22 cellular contexts compared by ENCODE assay signal in the genomic region with DNA sequence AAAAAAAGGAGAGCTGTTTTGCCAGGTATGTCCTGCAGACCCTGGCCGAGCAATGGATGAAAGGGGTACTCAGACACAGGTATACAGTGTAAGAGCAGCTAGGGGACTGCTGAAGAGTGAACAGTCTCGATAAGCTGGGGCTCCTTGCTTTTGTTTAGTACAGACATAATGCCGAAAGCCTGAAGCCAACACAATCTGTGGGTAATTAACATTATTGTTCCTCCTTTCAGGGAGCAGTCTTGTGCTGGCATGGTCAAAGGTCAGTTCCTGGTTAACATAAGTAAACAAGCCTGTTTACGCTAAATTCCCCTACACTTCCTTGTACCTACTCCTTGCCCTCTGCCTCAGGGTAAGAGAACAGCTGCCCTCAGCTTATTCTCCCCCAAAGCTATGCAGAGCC.
"Had no signal": no experiment of that assay in that cellular context is flagged by ENCODE, and none has a peak within 500 bp of the region (broad histone marks: within the 10 kb centered on the region; RNA-seq: fewer than 3 reads in every experiment).

No MANE protein-coding gene starts in this region.

- H3K4me3 Mint-ChIP-seq: activated B cell treated with CpG ODN at 0.5 μM for 24 hours; activated CD4-positive, alpha-beta T cell treated with anti-CD3 and anti-CD28 coated beads, Interleukin-2, amount 10 ng/mL, durations not matched to agents 24 days and 14 days; activated CD8-positive, alpha-beta T cell treated with anti-CD3 and anti-CD28 coated beads for 36 hours; activated naive CD4-positive, alpha-beta T cell treated with anti-CD3 and anti-CD28 coated beads, Interleukin-2, amount 10 ng/mL, durations not matched to agents 7 days and 5 days; activated naive CD8-positive, alpha-beta T cell treated with anti-CD3 and anti-CD28 coated beads, Interleukin-2, amount 50 U/mL, for 24 hours; activated T-cell treated with anti-CD3 and anti-CD28 coated beads, Interleukin-2, amount 50 U/mL, for 24 hours; central memory CD8-positive, alpha-beta T cell; nephron progenitor cell; stimulated activated naive B cell treated with anti-CD40 and anti-IgM and Interleukin-4, amounts not matched to agents 10 μg/mL and 1 μg/mL and 100 μg/mL, for 72 hours had no signal

- ATAC-seq: activated CD8-positive, alpha-beta T cell treated with anti-CD3 and anti-CD28 coated beads for 36 hours; activated naive CD8-positive, alpha-beta T cell treated with anti-CD3 and anti-CD28 coated beads, Interleukin-2, amount 50 U/mL, for 24 hours; gastrocnemius medialis; heart left ventricle; left cardiac atrium; lower lobe of right lung; stimulated activated naive B cell treated with anti-CD40 and anti-IgM and Interleukin-4, amounts not matched to agents 10 μg/mL and 1 μg/mL and 100 μg/mL, for 72 hours; upper lobe of right lung had no signal

- H3K4me3 ChIP-seq: gastrocnemius medialis, heart left ventricle, lower lobe of right lung, thoracic aorta, upper lobe of right lung had no signal

- H3K36me3 ChIP-seq: gastrocnemius medialis, heart left ventricle, lower lobe of right lung, thoracic aorta, upper lobe of right lung had no signal

- H3K9me3 Mint-ChIP-seq: activated CD4-positive, alpha-beta T cell treated with anti-CD3 and anti-CD28 coated beads, Interleukin-2, amount 10 ng/mL, durations not matched to agents 24 days and 14 days; activated naive CD4-positive, alpha-beta T cell treated with anti-CD3 and anti-CD28 coated beads, Interleukin-2, amount 10 ng/mL, durations not matched to agents 7 days and 5 days; activated naive CD8-positive, alpha-beta T cell treated with anti-CD3 and anti-CD28 coated beads, Interleukin-2, amount 50 U/mL, for 24 hours; activated T-helper 2 cell treated with anti-CD3 and anti-CD28 coated beads, Interferon-gamma antibody, Interleukin-2, Interleukin-4, amounts not matched to agents 10 μg/mL and 5 μg/mL and 100 μg/mL, durations not matched to agents 14 hours and 24 hours and 36 hours; central memory CD8-positive, alpha-beta T cell had no signal

- H3K4me1 Mint-ChIP-seq: activated B cell treated with CpG ODN at 0.5 μM for 24 hours; activated CD4-positive, alpha-beta T cell treated with anti-CD3 and anti-CD28 coated beads, Interleukin-2, amount 10 ng/mL, durations not matched to agents 24 days and 14 days; activated naive CD4-positive, alpha-beta T cell treated with anti-CD3 and anti-CD28 coated beads, Interleukin-2, amount 10 ng/mL, durations not matched to agents 7 days and 5 days; activated naive CD8-positive, alpha-beta T cell treated with anti-CD3 and anti-CD28 coated beads, Interleukin-2, amount 50 U/mL, for 24 hours; central memory CD8-positive, alpha-beta T cell; nephron progenitor cell; stimulated activated naive B cell treated with anti-CD40 and anti-IgM and Interleukin-4, amounts not matched to agents 10 μg/mL and 1 μg/mL and 100 μg/mL, for 72 hours had no signal

- H3K36me3 Mint-ChIP-seq: activated naive CD4-positive, alpha-beta T cell treated with anti-CD3 and anti-CD28 coated beads, Interleukin-2, amount 10 ng/mL, durations not matched to agents 7 days and 5 days had no signal

- H3K4me1 ChIP-seq: gastrocnemius medialis, heart left ventricle, lower lobe of right lung, upper lobe of right lung had no signal

- H3K27me3 Mint-ChIP-seq: activated B cell treated with CpG ODN at 0.5 μM for 24 hours; activated CD4-positive, alpha-beta T cell treated with anti-CD3 and anti-CD28 coated beads, Interleukin-2, amount 10 ng/mL, durations not matched to agents 24 days and 14 days; activated naive CD4-positive, alpha-beta T cell treated with anti-CD3 and anti-CD28 coated beads, Interleukin-2, amount 10 ng/mL, durations not matched to agents 7 days and 5 days; activated naive CD8-positive, alpha-beta T cell treated with anti-CD3 and anti-CD28 coated beads, Interleukin-2, amount 50 U/mL, for 24 hours; activated T-cell treated with anti-CD3 and anti-CD28 coated beads, Interleukin-2, amount 50 U/mL, for 24 hours; central memory CD8-positive, alpha-beta T cell; stimulated activated naive B cell treated with anti-CD40 and anti-IgM and Interleukin-4, amounts not matched to agents 10 μg/mL and 1 μg/mL and 100 μg/mL, for 72 hours had no signal

- DNase-seq: activated B cell treated with CpG ODN at 0.5 μM for 24 hours; activated CD4-positive, alpha-beta T cell treated with anti-CD3 and anti-CD28 coated beads, Interleukin-2, amount 10 ng/mL, durations not matched to agents 24 days and 14 days; activated CD8-positive, alpha-beta T cell treated with anti-CD3 and anti-CD28 coated beads for 36 hours; activated naive CD4-positive, alpha-beta T cell treated with anti-CD3 and anti-CD28 coated beads, Interleukin-2, amount 10 ng/mL, durations not matched to agents 7 days and 5 days; activated naive CD8-positive, alpha-beta T cell treated with anti-CD3 and anti-CD28 coated beads, Interleukin-2, amount 50 U/mL, for 24 hours; activated T-cell treated with anti-CD3 and anti-CD28 coated beads, Interleukin-2, amount 50 U/mL, for 24 hours; aorta; cortex of kidney; gastrocnemius medialis; heart left ventricle; left cardiac atrium; lower lobe of right lung; nephron progenitor cell; occipital lobe; posterior cingulate gyrus; retina; stimulated activated naive B cell treated with anti-CD40 and anti-IgM and Interleukin-4, amounts not matched to agents 10 μg/mL and 1 μg/mL and 100 μg/mL, for 72 hours; T-helper 2 cell; upper lobe of right lung had no signal

- H3K9me3 ChIP-seq: gastrocnemius medialis, lower lobe of right lung, thoracic aorta, upper lobe of right lung had no signal

- H3K27ac ChIP-seq: gastrocnemius medialis, heart left ventricle, lower lobe of right lung, thoracic aorta, upper lobe of right lung had no signal

- H3K27ac Mint-ChIP-seq: activated B cell treated with CpG ODN at 0.5 μM for 24 hours; activated CD4-positive, alpha-beta T cell treated with anti-CD3 and anti-CD28 coated beads, Interleukin-2, amount 10 ng/mL, durations not matched to agents 24 days and 14 days; activated CD8-positive, alpha-beta T cell treated with anti-CD3 and anti-CD28 coated beads for 36 hours; activated naive CD4-positive, alpha-beta T cell treated with anti-CD3 and anti-CD28 coated beads, Interleukin-2, amount 10 ng/mL, durations not matched to agents 7 days and 5 days; activated naive CD8-positive, alpha-beta T cell treated with anti-CD3 and anti-CD28 coated beads, Interleukin-2, amount 50 U/mL, for 24 hours; activated T-cell treated with anti-CD3 and anti-CD28 coated beads, Interleukin-2, amount 50 U/mL, for 24 hours; activated T-helper 2 cell treated with anti-CD3 and anti-CD28 coated beads, Interferon-gamma antibody, Interleukin-2, Interleukin-4, amounts not matched to agents 10 μg/mL and 5 μg/mL and 100 μg/mL, durations not matched to agents 14 hours and 24 hours and 36 hours; nephron progenitor cell; stimulated activated naive B cell treated with anti-CD40 and anti-IgM and Interleukin-4, amounts not matched to agents 10 μg/mL and 1 μg/mL and 100 μg/mL, for 72 hours had no signal

- H3K27me3 ChIP-seq: gastrocnemius medialis, heart left ventricle, upper lobe of right lung had no signal
